8 cellular contexts compared by ENCODE assay signal in the genomic region with DNA sequence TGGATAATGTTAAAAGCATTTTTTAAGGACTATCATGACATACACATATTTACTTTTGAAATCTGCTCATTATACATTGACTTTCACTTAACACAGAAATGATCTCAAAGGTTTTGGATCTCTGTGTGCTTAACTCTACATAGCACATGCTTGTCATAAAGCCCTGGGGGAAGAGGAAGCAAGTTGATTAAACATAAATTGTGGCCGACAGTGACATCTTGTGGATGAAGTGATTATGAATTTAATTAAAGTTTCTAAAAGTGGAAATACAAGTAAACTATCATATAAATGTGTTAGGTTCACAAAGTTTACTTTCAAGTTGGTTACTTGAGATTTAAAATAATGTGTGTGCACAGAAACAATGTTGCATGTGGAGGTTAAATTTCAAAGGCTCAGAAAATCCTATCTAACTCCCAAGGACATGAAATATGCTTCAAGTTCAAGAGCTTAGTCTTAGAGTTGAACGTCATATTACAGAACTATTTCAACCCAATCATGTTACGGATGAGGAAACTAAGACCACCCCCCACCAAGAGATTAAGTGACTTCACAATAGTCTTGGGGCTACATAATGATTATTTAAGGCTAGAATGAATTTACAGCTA.
DNase-seq lines count a peak whose midpoint lies in the region; ATAC-seq and TF ChIP-seq lines count a peak whose summit lies in the region.

No MANE protein-coding gene starts in this region.

- H3K4me2 ChIP-seq in KMS-11: no peak overlapping the region

- H4K20me1 ChIP-seq in KMS-11 (ENCODE audit: insufficient read depth): no peaks in the 10 kb centered on the region

- H3K4me1 ChIP-seq in ACC112 (ENCODE audit: control insufficient read depth, insufficient read depth, low read length, unreplicated experiment) (no peaks in the 10 kb centered on the region), KMS-11 (ENCODE audit: low read depth, poor library complexity, severe bottlenecking) (peaks cover 5% of the 10 kb centered on the region)

- no peaks in the 10 kb centered on the region for H3K36me3 ChIP-seq in ACC112 (ENCODE audit: insufficient read depth, low read length)
- H3K36me3 ChIP-seq in KMS-11 (ENCODE audit: insufficient read depth): no peaks in the 10 kb centered on the region

- H3K4me3 ChIP-seq in ACC112 (ENCODE audit: low read depth, low read length): 0 out of 2 replicates have a peak overlapping the region, but pooled peaks have one; percentile 8
- H3K4me3 ChIP-seq in KMS-11 (IDR thresholded peaks at IDR 0.05; ENCODE audit: insufficient read depth, low read depth, low read length): no peak overlapping the region
- no peak overlapping the region for H3K4me3 ChIP-seq in fibroblast of villous mesenchyme (ENCODE audit: low read depth, low read length)
- H3K4me3 ChIP-seq in retinal pigment epithelial cell (ENCODE audit: low read length): no peak overlapping the region

- no peak for ATAC-seq in HG02938 (IDR thresholded peaks at IDR 0.05; ENCODE audit: unreplicated experiment)

- DNase-seq in EH (ENCODE audit: low read depth) (peak; percentile 68), SW480 (ENCODE audit: low spot score) (peak; percentile 60), fibroblast of villous mesenchyme (ENCODE audit: low read depth) (peak; percentile 54), retinal pigment epithelial cell (ENCODE audit: low read depth) (peak; percentile 17), NCI-H2107 (lab: John Stamatoyannopoulos, UW) (no peak)

- no peak overlapping the region for H3K9ac ChIP-seq in KMS-11

- H3K79me2 ChIP-seq in ACC112 (ENCODE audit: control insufficient read depth, insufficient read depth, low read length, unreplicated experiment) (no peaks in the 10 kb centered on the region), KMS-11 (ENCODE audit: insufficient read depth, low read depth) (no peaks in the 10 kb centered on the region)

- TF ChIP-seq CTCF in KMS-11 (conservative IDR thresholded peaks at IDR 0.05; ENCODE audit: low read depth, low read length) (peak; percentile 76), fibroblast of villous mesenchyme (IDR thresholded peaks at IDR 0.05; ENCODE audit: insufficient read depth, low read depth, low read length) (peak; percentile 30), retinal pigment epithelial cell (conservative IDR thresholded peaks at IDR 0.05; ENCODE audit: low read depth, low read length) (peak; percentile 30)

- H3K27ac ChIP-seq in ACC112 (ENCODE audit: low read depth, low read length): no peak overlapping the region
- no peak overlapping the region for H3K27ac ChIP-seq in KMS-11

- no peak overlapping the region for H2AFZ ChIP-seq in ACC112 (ENCODE audit: low read length, unreplicated experiment)
- H2AFZ ChIP-seq in KMS-11 (ENCODE audit: low read depth): no peak overlapping the region

- peaks cover 8% of the 10 kb centered on the region for H3K27me3 ChIP-seq in ACC112 (ENCODE audit: insufficient read depth, low read length)
- H3K27me3 ChIP-seq in KMS-11 (ENCODE audit: insufficient read depth, low read depth): no peaks in the 10 kb centered on the region
